In the genomic region with DNA sequence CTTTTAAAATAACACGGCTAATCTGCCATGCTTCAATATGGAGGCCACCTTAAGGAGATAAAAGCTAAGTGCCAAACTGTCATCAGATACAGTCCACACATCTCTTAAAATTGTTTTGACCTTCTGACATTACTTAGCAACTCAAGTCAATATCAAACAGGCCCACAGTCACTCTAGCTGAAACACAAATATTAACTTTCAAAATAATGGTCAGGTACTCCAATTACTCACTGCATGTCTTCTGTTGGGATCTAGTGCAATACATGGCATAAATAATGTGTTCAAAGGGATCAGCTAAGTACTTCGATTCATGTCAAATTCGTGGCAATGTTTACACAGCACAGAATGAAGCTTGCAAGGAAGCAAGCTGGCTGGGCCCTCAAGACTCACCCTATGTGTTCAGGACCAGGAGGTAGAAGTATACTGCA, we compare ENCODE assay signal across 19 cellular contexts.
A peak's percentile ranks its signal among the peaks of the same experiment; 100 is the strongest.
DNase-seq lines count a peak whose midpoint lies in the region; ATAC-seq, FAIRE-seq and TF ChIP-seq lines count a peak whose summit lies in the region.
"Had no signal": no experiment of that assay in that cellular context is flagged by ENCODE, and none has a peak within 500 bp of the region (broad histone marks: within the 10 kb centered on the region; RNA-seq: fewer than 3 reads in every experiment).

No MANE protein-coding gene starts in this region.

- H3K9me3 ChIP-seq in keratinocyte (ENCODE audit: control insufficient read depth, low read depth, low read length): no peaks in the 10 kb centered on the region
- H3K9me3 ChIP-seq in CD8-positive, alpha-beta memory T cell (ENCODE audit: low read length): no peaks in the 10 kb centered on the region
- H3K9me3 ChIP-seq: transverse colon had no signal

- no peaks in the 10 kb centered on the region for H3K4me1 ChIP-seq in keratinocyte (ENCODE audit: control insufficient read depth, extremely low read depth, insufficient read depth, low read length)
- H3K4me1 ChIP-seq in CD8-positive, alpha-beta memory T cell (ENCODE audit: insufficient read depth, low read length): no peaks in the 10 kb centered on the region

- no peak overlapping the region for H3K27ac Mint-ChIP-seq in CD8-positive, alpha-beta memory T cell
- H3K27ac Mint-ChIP-seq: activated naive CD4-positive, alpha-beta T cell treated with anti-CD3 and anti-CD28 coated beads, Interleukin-2, amount 50 U/mL, for 24 hours; T-helper 1 cell treated with Interleukin-12 subunit alpha and Interleukin-12 subunit beta and Interleukin-4 antibody, amounts not matched to agents 30 μg/mL and 1 μg/mL, for 36 hours had no signal

- ATAC-seq in GM19035 (IDR thresholded peaks at IDR 0.05; ENCODE audit: unreplicated experiment): no peak

- no peak overlapping the region for H3K4me3 Mint-ChIP-seq in CD8-positive, alpha-beta memory T cell
- H3K4me3 Mint-ChIP-seq: activated naive CD4-positive, alpha-beta T cell treated with anti-CD3 and anti-CD28 coated beads, Interleukin-2, amount 50 U/mL, for 24 hours; T-helper 1 cell treated with Interleukin-12 subunit alpha and Interleukin-12 subunit beta and Interleukin-4 antibody, amounts not matched to agents 30 μg/mL and 1 μg/mL, for 36 hours had no signal

- POLR2A ChIA-PET in CD8-positive, alpha-beta memory T cell (lab: Charles Lee): no interaction called here

- H3K4me3 ChIP-seq in keratinocyte (ENCODE audit: control insufficient read depth in 2 of 3, extremely low read depth in 1 of 3, insufficient read depth in 2 of 3, low read depth in 1 of 3, low read length in 3 of 3): no peak overlapping the region
- H3K4me3 ChIP-seq in CD8-positive, alpha-beta memory T cell (ENCODE audit: low read length): no peak overlapping the region
- H3K4me3 ChIP-seq: transverse colon had no signal

- no peaks in the 10 kb centered on the region for H3K36me3 ChIP-seq in keratinocyte (ENCODE audit: control insufficient read depth in 2 of 2, extremely low read depth in 1 of 2, insufficient read depth in 2 of 2, low read length in 2 of 2)
- no peaks in the 10 kb centered on the region for H3K36me3 ChIP-seq in CD8-positive, alpha-beta memory T cell (ENCODE audit: insufficient read depth, low read length)
- H3K36me3 ChIP-seq: transverse colon had no signal

- dilution Hi-C loops in keratinocyte (cut with MboI; ENCODE audit: extremely low pct_ligation_motif_present, low sequenced_read_pairs): no loop called here

- no peak for TF ChIP-seq CTCF in VCaP (conservative IDR thresholded peaks at IDR 0.05)
- TF ChIP-seq CTCF in keratinocyte (optimal IDR thresholded peaks at IDR 0.05 in 1 of 3, IDR thresholded peaks at IDR 0.05 in 1 of 3, conservative IDR thresholded peaks at IDR 0.05 in 1 of 3; ENCODE audit: extremely low read depth in 1 of 3, insufficient read depth in 2 of 3, low read length in 3 of 3): no peak

- DNase-seq in Caki2 (ENCODE audit: low read depth) (peak; percentile 50), HuH-7.5 (ENCODE audit: low spot score) (peak; percentile 38), keratinocyte (ENCODE audit: low read depth, low spot score) (no peak), T-helper 9 cell (no peak)
- no peak for DNase-seq in activated effector memory CD4-positive, alpha-beta T cell treated with Interleukin-2 at 50 U/mL for 16 hours
- no peak for DNase-seq in CD8-positive, alpha-beta memory T cell
- DNase-seq: activated CD4-positive, CD25-positive, alpha-beta regulatory T cell treated with anti-CD3 and anti-CD28 coated beads, Interleukin-2, amount 50 U/mL, for 72 hours; activated CD8-positive, alpha-beta memory T cell treated with anti-CD3 and anti-CD28 coated beads, Interleukin-2, amount 50 U/mL, for 4 hours; DND-41; foreskin melanocyte; right cardiac atrium; stimulated activated CD4-positive, alpha-beta T cell treated with anti-CD3 and anti-CD28 coated beads, Interleukin-4, amount 100 ng/mL, for 1 hour; transverse colon had no signal

- H3K79me2 ChIP-seq in keratinocyte (ENCODE audit: control insufficient read depth, insufficient read depth, low read length): peaks cover 3% of the 10 kb centered on the region

- H3K27me3 Mint-ChIP-seq in CD8-positive, alpha-beta memory T cell: no peaks in the 10 kb centered on the region

- H3K9me1 ChIP-seq in keratinocyte (ENCODE audit: control insufficient read depth, extremely low read depth, insufficient read depth, low read length): no peaks in the 10 kb centered on the region

- H2AFZ ChIP-seq in keratinocyte (ENCODE audit: control insufficient read depth, low read length): no peak overlapping the region

- peak overlapping the region; percentile 26; the same call in 1 of the 2 replicates for H3K27ac ChIP-seq in VCaP
- no peak overlapping the region for H3K27ac ChIP-seq in keratinocyte (ENCODE audit: control insufficient read depth, insufficient read depth, low read length)
- H3K27ac ChIP-seq in CD8-positive, alpha-beta memory T cell (ENCODE audit: low read depth, low read length): no peak overlapping the region
- H3K27ac ChIP-seq: RWPE1, transverse colon had no signal

- no peak overlapping the region for H3K4me2 ChIP-seq in keratinocyte (ENCODE audit: control insufficient read depth, extremely low read depth, insufficient read depth, low read depth, low read length)

- no peaks in the 10 kb centered on the region for H4K20me1 ChIP-seq in keratinocyte (ENCODE audit: control insufficient read depth, extremely low read depth, insufficient read depth, low read length)

- H3K36me3 Mint-ChIP-seq in CD8-positive, alpha-beta memory T cell: no peaks in the 10 kb centered on the region
- H3K36me3 Mint-ChIP-seq: activated naive CD4-positive, alpha-beta T cell treated with anti-CD3 and anti-CD28 coated beads, Interleukin-2, amount 50 U/mL, for 24 hours had no signal

- H3K4me1 Mint-ChIP-seq in CD8-positive, alpha-beta memory T cell: no peaks in the 10 kb centered on the region
- H3K4me1 Mint-ChIP-seq: activated naive CD4-positive, alpha-beta T cell treated with anti-CD3 and anti-CD28 coated beads, Interleukin-2, amount 50 U/mL, for 24 hours had no signal

- no peaks in the 10 kb centered on the region for H3K27me3 ChIP-seq in keratinocyte (ENCODE audit: control insufficient read depth, extremely low read depth, insufficient read depth, low read length)
- no peaks in the 10 kb centered on the region for H3K27me3 ChIP-seq in CD8-positive, alpha-beta memory T cell (ENCODE audit: insufficient read depth, low read length, poor library complexity, severe bottlenecking)
- H3K27me3 ChIP-seq: transverse colon had no signal

- CTCF ChIA-PET in CD8-positive, alpha-beta memory T cell (lab: Charles Lee): no interaction called here

- H3K9ac ChIP-seq in keratinocyte (ENCODE audit: control insufficient read depth, extremely low read depth, insufficient read depth, low read length): no peak overlapping the region

- H3K9me3 Mint-ChIP-seq in CD8-positive, alpha-beta memory T cell: no peaks in the 10 kb centered on the region
- H3K9me3 Mint-ChIP-seq: activated naive CD4-positive, alpha-beta T cell treated with anti-CD3 and anti-CD28 coated beads, Interleukin-2, amount 50 U/mL, for 24 hours; T-helper 1 cell treated with Interleukin-12 subunit alpha and Interleukin-12 subunit beta and Interleukin-4 antibody, amounts not matched to agents 30 μg/mL and 1 μg/mL, for 36 hours had no signal

- in situ Hi-C loops in Caki2 (cut with HindIII; ENCODE audit: low pct_unique_long_range_greater_than_20kb, low sequenced_read_pairs): no loop called here

- FAIRE-seq in keratinocyte (lab: Jason Lieb, UNC): peak; percentile 29
- FAIRE-seq: endothelial cell of umbilical vein had no signal

Comparison
In these comparisons a context has a peak if more than half of its experiments do, and no peak if none do; other contexts are left out.
1. DNase-seq: peak in Caki2 (single experiment) and HuH-7.5 (single experiment); none in keratinocyte (single experiment), activated effector memory CD4-positive, alpha-beta T cell treated with Interleukin-2 at 50 U/mL for 16 hours (single experiment), CD8-positive, alpha-beta memory T cell (0 of 5) and T-helper 9 cell (single experiment).